Comparison of ENCODE assay signal across 17 cellular contexts in the genomic region with DNA sequence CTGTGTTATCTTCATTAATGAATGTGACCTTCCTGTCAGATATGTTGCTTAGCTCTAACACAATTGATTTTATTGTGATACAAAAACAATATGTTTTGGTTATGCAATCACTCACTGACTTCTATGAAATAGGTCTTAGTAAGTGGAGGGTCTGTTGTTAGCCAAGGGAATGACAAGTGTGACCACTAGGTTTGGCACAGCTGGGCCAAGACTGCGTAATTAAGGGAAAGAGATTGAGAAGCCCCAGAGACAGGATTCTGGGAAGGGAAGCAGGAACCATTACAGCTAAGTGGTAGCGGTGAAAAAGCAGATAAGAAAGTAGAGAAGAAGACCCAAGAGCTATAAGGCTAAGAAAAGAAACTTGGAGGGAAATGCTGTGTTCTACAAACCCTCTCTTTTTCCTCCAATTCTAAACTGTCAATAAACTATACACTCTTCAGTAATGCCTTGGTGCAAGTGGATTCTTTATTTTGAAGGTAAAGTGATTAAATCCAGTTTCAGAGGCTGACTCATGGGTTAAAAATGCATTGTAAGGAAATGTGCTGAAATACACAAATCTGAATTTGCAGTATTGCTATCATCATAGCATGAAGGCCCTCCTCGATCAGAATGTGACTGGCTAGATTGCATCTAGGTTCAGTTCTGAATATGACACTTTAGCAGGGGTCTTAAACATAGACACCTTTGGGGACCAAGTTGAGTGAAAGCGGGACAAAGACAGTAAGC. TPM values are rescaled to one million over a fixed set of nuclear protein-coding genes. Genes with fewer than 3 reads are reported as not detected.
DNase-seq lines count a peak whose midpoint lies in the region; ATAC-seq and TF ChIP-seq lines count a peak whose summit lies in the region.
"Had no signal": no experiment of that assay in that cellular context is flagged by ENCODE, and none has a peak within 500 bp of the region (broad histone marks: within the 10 kb centered on the region; RNA-seq: fewer than 3 reads in every experiment).

No MANE protein-coding gene starts in this region.

- H2BK120ac ChIP-seq in mesenchymal stem cell (ENCODE audit: low read depth, low read length), result no peak overlapping the region

- ATAC-seq in HG02763 (IDR thresholded peaks at IDR 0.05; ENCODE audit: unreplicated experiment), result no peak
- ATAC-seq in stimulated activated effector memory CD8-positive, alpha-beta T cell treated with anti-CD3 and anti-CD28 coated beads, Interleukin-12 subunit alpha, Interleukin-12 subunit beta, amount 100 ng/mL, for 72 hours, result no peak
- ATAC-seq: natural killer cell had no signal

- no peak overlapping the region for H4K91ac ChIP-seq in mesenchymal stem cell (ENCODE audit: low read length)

- H3K4ac ChIP-seq in mesenchymal stem cell (ENCODE audit: low read depth in 1 of 2, low read length in 2 of 2), result peak overlapping the region in 1 of 2 experiments; percentile 32

- H3K18ac ChIP-seq in mesenchymal stem cell (ENCODE audit: low read depth in 1 of 2, low read length in 2 of 2), result no peak overlapping the region

- no peaks in the 10 kb centered on the region for H3K36me3 Mint-ChIP-seq in stimulated activated effector memory CD8-positive, alpha-beta T cell treated with anti-CD3 and anti-CD28 coated beads, Interleukin-12 subunit alpha, Interleukin-12 subunit beta, amount 100 ng/mL, for 72 hours
- H3K36me3 Mint-ChIP-seq: natural killer cell had no signal

- no peak overlapping the region for H2AK5ac ChIP-seq in mesenchymal stem cell (ENCODE audit: low read length, severe bottlenecking)

- H3K79me1 ChIP-seq in mesenchymal stem cell (replicated peaks; ENCODE audit: low read length, poor library complexity, severe bottlenecking), result no peaks in the 10 kb centered on the region

- H3K9ac ChIP-seq in KMS-11 (no peak overlapping the region), mesenchymal stem cell (ENCODE audit: low read length) (no peak overlapping the region)

- no peak overlapping the region for H2BK15ac ChIP-seq in mesenchymal stem cell (ENCODE audit: low read depth, poor library complexity, severe bottlenecking)

- H3K23ac ChIP-seq in mesenchymal stem cell (ENCODE audit: low read length in 2 of 2), result no peak overlapping the region

- H3K36me3 ChIP-seq in KMS-11 (ENCODE audit: insufficient read depth), result no peaks in the 10 kb centered on the region
- H3K36me3 ChIP-seq in mesenchymal stem cell (ENCODE audit: control insufficient read depth in 1 of 2, insufficient read depth in 2 of 2, low read depth in 1 of 2, low read length in 2 of 2), result no peaks in the 10 kb centered on the region

- DNase-seq in AG20443 (ENCODE audit: low spot score), result peak; percentile 8
- peak; percentile 30 for DNase-seq in choroid plexus epithelial cell (ENCODE audit: low read depth)
- DNase-seq in mesenchymal stem cell, result peak; percentile 34
- no peak for DNase-seq in NCI-H2196 (lab: John Stamatoyannopoulos, UW; ENCODE audit: unreplicated experiment)
- no peak for DNase-seq in activated CD4-positive, alpha-beta T cell treated with anti-CD3 and anti-CD28 coated beads for 4 hours
- DNase-seq in stimulated activated effector memory CD8-positive, alpha-beta T cell treated with anti-CD3 and anti-CD28 coated beads, Interleukin-12 subunit alpha, Interleukin-12 subunit beta, amount 100 ng/mL, for 72 hours (ENCODE audit: low spot score in 2 of 2), result no peak
- DNase-seq: activated CD8-positive, alpha-beta memory T cell treated with anti-CD3 and anti-CD28 coated beads, Interleukin-2, amount 50 U/mL, for 4 hours; activated gamma-delta T cell; amniotic stem cell; mammary epithelial cell; natural killer cell; NCI-H1048; NCI-H2081 treated with DMSO at 0.1 percent for 48 hours; NCI-H526 had no signal

- H3K27ac Mint-ChIP-seq in stimulated activated effector memory CD8-positive, alpha-beta T cell treated with anti-CD3 and anti-CD28 coated beads, Interleukin-12 subunit alpha, Interleukin-12 subunit beta, amount 100 ng/mL, for 72 hours, result no peak overlapping the region
- H3K27ac Mint-ChIP-seq: natural killer cell had no signal

- no peak overlapping the region for H3K4me3 Mint-ChIP-seq in stimulated activated effector memory CD8-positive, alpha-beta T cell treated with anti-CD3 and anti-CD28 coated beads, Interleukin-12 subunit alpha, Interleukin-12 subunit beta, amount 100 ng/mL, for 72 hours
- H3K4me3 Mint-ChIP-seq: natural killer cell had no signal

- H3K14ac ChIP-seq in mesenchymal stem cell (ENCODE audit: low read length in 2 of 2), result no peak overlapping the region

- H3K27ac ChIP-seq in KMS-11, result peak overlapping the region; percentile 57; the same call in 1 of the 2 replicates
- H3K27ac ChIP-seq in mesenchymal stem cell (ENCODE audit: low read length, poor library complexity, severe bottlenecking), result no peak overlapping the region
- H3K27ac ChIP-seq: epithelial cell of prostate had no signal

- no peaks in the 10 kb centered on the region for H3K79me2 ChIP-seq in KMS-11 (ENCODE audit: insufficient read depth, low read depth)

- no peaks in the 10 kb centered on the region for H3K4me1 Mint-ChIP-seq in stimulated activated effector memory CD8-positive, alpha-beta T cell treated with anti-CD3 and anti-CD28 coated beads, Interleukin-12 subunit alpha, Interleukin-12 subunit beta, amount 100 ng/mL, for 72 hours
- H3K4me1 Mint-ChIP-seq: natural killer cell had no signal

- H2BK12ac ChIP-seq in mesenchymal stem cell (ENCODE audit: low read length in 2 of 2), result no peak overlapping the region

- H4K20me1 ChIP-seq in KMS-11 (ENCODE audit: insufficient read depth), result no peaks in the 10 kb centered on the region

- H3K4me2 ChIP-seq in KMS-11 (peak overlapping the region; percentile 59), mesenchymal stem cell (ENCODE audit: low read length, poor library complexity, severe bottlenecking) (no peak overlapping the region)

- H3K9me3 ChIP-seq in mesenchymal stem cell (ENCODE audit: control insufficient read depth, low read length), result no peaks in the 10 kb centered on the region

- H3K4me3 ChIP-seq in KMS-11 (IDR thresholded peaks at IDR 0.05; ENCODE audit: insufficient read depth, low read depth, low read length) (no peak overlapping the region), choroid plexus epithelial cell (ENCODE audit: low read depth, low read length) (no peak overlapping the region), mesenchymal stem cell (ENCODE audit: insufficient read depth in 1 of 2, low read depth in 1 of 2, low read length in 2 of 2) (peak overlapping the region in 1 of 2 experiments; percentile 25)

- H3K27me3 ChIP-seq in KMS-11 (ENCODE audit: insufficient read depth, low read depth), result no peaks in the 10 kb centered on the region
- no peaks in the 10 kb centered on the region for H3K27me3 ChIP-seq in mesenchymal stem cell (ENCODE audit: control insufficient read depth in 1 of 2, insufficient read depth in 1 of 2, low read length in 2 of 2)

- H4K8ac ChIP-seq in mesenchymal stem cell (ENCODE audit: low read length), result no peak overlapping the region

- H2BK5ac ChIP-seq in mesenchymal stem cell (ENCODE audit: low read depth, low read length, poor library complexity, severe bottlenecking), result no peak overlapping the region

- WGBS in mesenchymal stem cell, result 80% methylated on average over 3 of the region's 4 CpGs

- peak overlapping the region; percentile 17; the same call in 1 of the 2 replicates for H2AFZ ChIP-seq in KMS-11 (ENCODE audit: low read depth)
- H2AFZ ChIP-seq in mesenchymal stem cell (ENCODE audit: low read depth, low read length), result no peak overlapping the region

- no peak for TF ChIP-seq CTCF in KMS-11 (conservative IDR thresholded peaks at IDR 0.05; ENCODE audit: low read depth, low read length)
- no peak for TF ChIP-seq CTCF in choroid plexus epithelial cell (conservative IDR thresholded peaks at IDR 0.05; ENCODE audit: low read depth, low read length)

- H3K4me1 ChIP-seq in KMS-11 (ENCODE audit: low read depth, poor library complexity, severe bottlenecking) (peaks cover 50% of the 10 kb centered on the region), mesenchymal stem cell (ENCODE audit: control insufficient read depth, insufficient read depth, low read depth, low read length) (peaks cover 3% of the 10 kb centered on the region)

- no peaks in the 10 kb centered on the region for H3K9me3 Mint-ChIP-seq in stimulated activated effector memory CD8-positive, alpha-beta T cell treated with anti-CD3 and anti-CD28 coated beads, Interleukin-12 subunit alpha, Interleukin-12 subunit beta, amount 100 ng/mL, for 72 hours

RNA-seq across cellular contexts. Expression of a gene that starts 26.1 kb away (rescaled TPM):
- 1.8 TPM for polyA plus RNA-seq in mesenchymal stem cell (2013, experiment 1 of 2)
- 1.8 TPM for polyA plus RNA-seq in mesenchymal stem cell (2013, experiment 2 of 2)
- polyA plus RNA-seq: mammary epithelial cell had no signal

Comparison
In these comparisons a context has a peak if more than half of its experiments do, and no peak if none do; other contexts are left out.
1. DNase-seq: peak in AG20443 (single experiment), choroid plexus epithelial cell (single experiment) and mesenchymal stem cell (single experiment); none in NCI-H2196 (single experiment), activated CD4-positive, alpha-beta T cell treated with anti-CD3 and anti-CD28 coated beads for 4 hours (0 of 2) and stimulated activated effector memory CD8-positive, alpha-beta T cell treated with anti-CD3 and anti-CD28 coated beads, Interleukin-12 subunit alpha, Interleukin-12 subunit beta, amount 100 ng/mL, for 72 hours (0 of 2).